27 cellular contexts compared by ENCODE assay signal in genomic region chr15:33284336-33284735, GRCh38. TPM values are rescaled to one million over a fixed set of nuclear protein-coding genes. Genes with fewer than 3 reads are reported as not detected.
A peak's percentile ranks its signal among the peaks of the same experiment; 100 is the strongest.
DNase-seq lines count a peak whose midpoint lies in the region; ATAC-seq and TF ChIP-seq lines count a peak whose summit lies in the region.
"Had no signal": no experiment of that assay in that cellular context is flagged by ENCODE, and none has a peak within 500 bp of the region (broad histone marks: within the 10 kb centered on the region; RNA-seq: fewer than 3 reads in every experiment).

No MANE protein-coding gene starts in this region.

- H3K27me3 ChIP-seq in breast epithelium (no peaks in the 10 kb centered on the region), left lung (no peaks in the 10 kb centered on the region)
- H3K27me3 ChIP-seq: BE2C had no signal

- TF ChIP-seq POLR2A in breast epithelium (IDR thresholded peaks at IDR 0.05), result no peak

- no peak overlapping the region for H3K27ac Mint-ChIP-seq in MCF 10A (ENCODE audit: low read depth, unreplicated experiment)
- no peak overlapping the region for H3K27ac Mint-ChIP-seq in endothelial cell (ENCODE audit: unreplicated experiment)
- H3K27ac Mint-ChIP-seq: CD14-positive monocyte; CD8-positive, alpha-beta memory T cell had no signal

- TF ChIP-seq CTCF in MCF 10A (IDR thresholded peaks at IDR 0.05; ENCODE audit: unreplicated experiment), result no peak
- no peak for TF ChIP-seq CTCF in breast epithelium (IDR thresholded peaks at IDR 0.05)
- no peak for TF ChIP-seq CTCF in left lung (IDR thresholded peaks at IDR 0.05)
- no peak for TF ChIP-seq CTCF in endothelial cell (IDR thresholded peaks at IDR 0.05; ENCODE audit: unreplicated experiment)

- DNase-seq in MCF 10A (ENCODE audit: unreplicated experiment) (peak; percentile 56), breast epithelium (ENCODE audit: low spot score in 2 of 2) (no peak), left lung (no peak), HuH-7.5 (ENCODE audit: low spot score) (no peak), endothelial cell (ENCODE audit: low spot score) (no peak), NOMO-1 treated with dmso at 0.1 percent for 144 hours (lab: John Stamatoyannopoulos, UW; ENCODE audit: unreplicated experiment) (no peak)
- DNase-seq: 8988T; ACHN; BE2C; CD8-positive, alpha-beta memory T cell; DMS 273 treated with DMSO at 0.1 percent for 48 hours; DMS79 treated with DMSO at 0.1 percent for 48 hours; GF-D8; NCI-H1092 treated with DMSO at 0.1 percent for 48 hours; NCI-H1436; NCI-H187; NCI-H2107; NCI-H524; NCI-H748 treated with DMSO at 0.1 percent for 48 hours; NK-92 treated with Interleukin-12 subunit alpha and Interleukin-12 subunit beta, amount 100 ng/mL, for 24 hours; SHP77 had no signal

- H3K4me1 ChIP-seq in breast epithelium (no peaks in the 10 kb centered on the region), left lung (no peaks in the 10 kb centered on the region)
- H3K4me1 ChIP-seq: BE2C had no signal

- H3K4me3 Mint-ChIP-seq in MCF 10A (ENCODE audit: unreplicated experiment) (no peak overlapping the region), endothelial cell (ENCODE audit: unreplicated experiment) (no peak overlapping the region)
- H3K4me3 Mint-ChIP-seq: CD14-positive monocyte; CD8-positive, alpha-beta memory T cell had no signal

- ATAC-seq in left lung (peak; percentile 37), GM21515 (IDR thresholded peaks at IDR 0.05; ENCODE audit: unreplicated experiment) (no peak)
- ATAC-seq: Panc1 had no signal

- H3K27me3 Mint-ChIP-seq in MCF 10A (ENCODE audit: insufficient read depth, unreplicated experiment) (no peaks in the 10 kb centered on the region), endothelial cell (ENCODE audit: unreplicated experiment) (peaks cover 4% of the 10 kb centered on the region)
- H3K27me3 Mint-ChIP-seq: CD8-positive, alpha-beta memory T cell had no signal

- H3K4me1 Mint-ChIP-seq in MCF 10A (ENCODE audit: insufficient read depth, unreplicated experiment), result peaks cover 8% of the 10 kb centered on the region
- peaks cover 7% of the 10 kb centered on the region for H3K4me1 Mint-ChIP-seq in endothelial cell (ENCODE audit: unreplicated experiment)
- H3K4me1 Mint-ChIP-seq: CD14-positive monocyte; CD8-positive, alpha-beta memory T cell had no signal

- POLR2A ChIA-PET in MCF 10A (lab: Yijun Ruan, JAX), result no interaction called here

- no peak overlapping the region for H3K27ac ChIP-seq in breast epithelium
- peak overlapping the region; percentile 63 for H3K27ac ChIP-seq in cingulate gyrus (ENCODE audit: low read depth, low read length)
- H3K27ac ChIP-seq in left lung, result no peak overlapping the region
- H3K27ac ChIP-seq: HL-60, RWPE1 had no signal

- no peaks in the 10 kb centered on the region for H3K9me3 ChIP-seq in breast epithelium
- no peaks in the 10 kb centered on the region for H3K9me3 ChIP-seq in left lung
- H3K9me3 ChIP-seq: BE2C had no signal

- H3K36me3 Mint-ChIP-seq in MCF 10A (ENCODE audit: insufficient read depth, unreplicated experiment) (no peaks in the 10 kb centered on the region), endothelial cell (ENCODE audit: low read depth, unreplicated experiment) (no peaks in the 10 kb centered on the region)
- H3K36me3 Mint-ChIP-seq: CD14-positive monocyte had no signal

- H3K36me3 ChIP-seq in breast epithelium, result no peaks in the 10 kb centered on the region
- H3K36me3 ChIP-seq in left lung, result no peaks in the 10 kb centered on the region
- H3K36me3 ChIP-seq: BE2C had no signal

- no peak overlapping the region for H3K4me3 ChIP-seq in breast epithelium
- no peak overlapping the region for H3K4me3 ChIP-seq in left lung

- CTCF ChIA-PET in MCF 10A (lab: Yijun Ruan, JAX), result interaction anchor here (0.6 to 7.3 kb wide), 6 partner anchors 9 to 446 kb away, joined by 3 to 73 read pairs (median 4); no protein-coding TSS in a partner anchor

- no TSS peak for BruUV-seq in MCF 10A (replicated peaks; lab: Mats Ljungman, UMichigan)

- intact Hi-C loops in MCF 10A (cut with micrococcal nuclease) (no loop called here), breast epithelium (cut with DNase I; ENCODE audit: low total_unique reads) (no loop called here), left lung (cut with DNase I) (no loop called here)

- H3K9me3 Mint-ChIP-seq in MCF 10A (ENCODE audit: unreplicated experiment) (no peaks in the 10 kb centered on the region), endothelial cell (ENCODE audit: unreplicated experiment) (no peaks in the 10 kb centered on the region)

RNA-seq across cellular contexts. Expression of gene RYR3, which starts 26.4 kb away (rescaled TPM):
- total RNA-seq in MCF 10A (2022), result not detected in 2 replicates
- 1 to 10 TPM; 1.8 to 4.2 (median 2.6) TPM for total RNA-seq in breast epithelium
- under 1 TPM; 0.24 to 0.47 TPM for total RNA-seq in left lung
- 4.8 TPM for total RNA-seq in endothelial cell (ENCODE audit: unreplicated experiment)
- total RNA-seq: CD8-positive, alpha-beta memory T cell had no signal
